23 cellular contexts compared by ENCODE assay signal in the genomic region with DNA sequence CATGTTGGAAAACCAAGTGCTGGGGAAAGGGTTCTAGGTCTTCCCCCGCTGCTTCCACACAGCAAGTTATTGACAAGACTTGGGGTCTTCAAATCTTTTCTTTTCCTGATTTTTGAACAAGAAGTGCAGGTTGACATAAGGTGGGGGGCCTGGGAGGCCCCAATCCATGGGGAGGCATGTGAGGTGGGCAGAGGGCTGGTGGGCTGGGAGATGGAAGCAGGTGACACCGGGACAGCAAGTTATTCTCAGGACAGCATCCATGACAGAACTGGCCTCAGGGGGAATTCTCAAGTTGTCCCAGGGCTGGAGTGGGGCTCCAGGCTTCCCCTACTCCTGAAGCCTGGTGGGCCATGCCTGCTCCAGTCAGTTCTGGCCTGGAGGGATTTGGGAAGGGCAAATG. TPM values are rescaled to one million over a fixed set of nuclear protein-coding genes. Genes with fewer than 3 reads are reported as not detected.
"Had no signal": no experiment of that assay in that cellular context is flagged by ENCODE, and none has a peak within 500 bp of the region (broad histone marks: within the 10 kb centered on the region; RNA-seq: fewer than 3 reads in every experiment).

No MANE protein-coding gene starts in this region.

- DNase-seq: activated CD4-positive, alpha-beta T cell treated with anti-CD3 and anti-CD28 coated beads for 48 hours; activated CD4-positive, alpha-beta T cell treated with anti-CD3 and anti-CD28 coated beads, Interleukin-2, amount 50 U/mL, for 4 hours; activated CD4-positive, CD25-positive, alpha-beta regulatory T cell treated with anti-CD3 and anti-CD28 coated beads, Interleukin-2, amount 50 U/mL, for 72 hours; activated CD8-positive, alpha-beta memory T cell treated with anti-CD3 and anti-CD28 coated beads, Interleukin-2, amount 50 U/mL, for 48 hours; activated CD8-positive, alpha-beta T cell treated with anti-CD3 and anti-CD28 coated beads, Interleukin-2, amount 10 ng/mL, durations not matched to agents 7 days and 5 days; activated naive CD4-positive, alpha-beta T cell treated with Interleukin-2 at 50 U/mL for 16 hours; activated T-cell treated with anti-CD3 and anti-CD28 coated beads, Interleukin-2, amount 50 U/mL, for 1 hour; amygdala; MM.1S; NCI-H1105; NCI-H1436; NCI-H1694 treated with DMSO at 0.1 percent for 48 hours; NCI-H2029 treated with DMSO at 0.1 percent for 48 hours; NCI-H345; NCI-H510A; NCI-H526 treated with DMSO at 0.1 percent for 48 hours; PC-3; SHP77 treated with DMSO at 0.1 percent for 48 hours had no signal

- H3K4me3 Mint-ChIP-seq: activated CD8-positive, alpha-beta T cell treated with anti-CD3 and anti-CD28 coated beads, Interleukin-2, amount 10 ng/mL, durations not matched to agents 7 days and 5 days; activated naive CD8-positive, alpha-beta T cell; brain; T-helper 1 cell treated with Interleukin-12 subunit alpha and Interleukin-12 subunit beta and Interleukin-4 antibody, amounts not matched to agents 30 μg/mL and 1 μg/mL, for 36 hours; WTC11 had no signal

- H3K9me3 Mint-ChIP-seq: T-helper 1 cell treated with Interleukin-12 subunit alpha and Interleukin-12 subunit beta and Interleukin-4 antibody, amounts not matched to agents 30 μg/mL and 1 μg/mL, for 36 hours; WTC11 had no signal

- ATAC-seq: activated CD8-positive, alpha-beta T cell treated with anti-CD3 and anti-CD28 coated beads, Interleukin-2, amount 10 ng/mL, durations not matched to agents 7 days and 5 days; PC-3; WTC11 had no signal

- H3K36me3 Mint-ChIP-seq: activated naive CD8-positive, alpha-beta T cell; brain had no signal

- H3K27ac Mint-ChIP-seq: activated CD8-positive, alpha-beta T cell treated with anti-CD3 and anti-CD28 coated beads, Interleukin-2, amount 10 ng/mL, durations not matched to agents 7 days and 5 days; activated naive CD8-positive, alpha-beta T cell; brain; T-helper 1 cell treated with Interleukin-12 subunit alpha and Interleukin-12 subunit beta and Interleukin-4 antibody, amounts not matched to agents 30 μg/mL and 1 μg/mL, for 36 hours had no signal

RNA-seq across cellular contexts. Expression of gene FGF19, which starts 5.5 kb away (rescaled TPM):
- total RNA-seq: activated CD8-positive, alpha-beta T cell treated with anti-CD3 and anti-CD28 coated beads, Interleukin-2, amount 10 ng/mL, durations not matched to agents 7 days and 5 days; astrocyte; PC-3 had no signal
